Comparison of ENCODE assay signal across 17 cellular contexts in the genomic region with DNA sequence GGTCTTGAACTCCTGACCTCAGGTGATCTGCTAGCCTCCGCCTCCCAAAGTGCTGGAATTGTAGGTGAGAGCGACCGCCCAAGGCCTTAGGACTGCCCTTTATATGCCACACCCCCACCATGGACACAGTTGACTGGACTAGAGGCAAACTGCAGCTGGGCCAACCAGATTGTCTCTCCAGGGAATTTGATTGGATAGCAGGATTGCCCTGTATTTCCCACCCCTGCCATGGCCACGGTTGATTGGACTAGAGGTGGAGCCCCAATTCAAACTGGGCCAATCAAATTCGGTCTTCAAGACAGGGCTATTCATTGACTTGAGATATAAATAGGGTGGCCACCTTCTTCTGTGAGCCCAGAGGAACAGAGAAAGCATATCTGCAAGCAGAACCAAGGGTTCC. TPM values are rescaled to one million over a fixed set of nuclear protein-coding genes. Genes with fewer than 3 reads are reported as not detected.
A peak's percentile ranks its signal among the peaks of the same experiment; 100 is the strongest.
DNase-seq lines count a peak whose midpoint lies in the region; ATAC-seq, FAIRE-seq and TF ChIP-seq lines count a peak whose summit lies in the region.
"Had no signal": no experiment of that assay in that cellular context is flagged by ENCODE, and none has a peak within 500 bp of the region (broad histone marks: within the 10 kb centered on the region; RNA-seq: fewer than 3 reads in every experiment).

No MANE protein-coding gene starts in this region.

- H3K4me1 ChIP-seq in Karpas-422 (ENCODE audit: low read length): peaks cover 20% of the 10 kb centered on the region
- no peaks in the 10 kb centered on the region for H3K4me1 ChIP-seq in mesendoderm (ENCODE audit: control insufficient read depth, low read depth, low read length)
- H3K4me1 ChIP-seq: body of pancreas had no signal

- H3K9me2 ChIP-seq in Karpas-422 (replicated peaks; ENCODE audit: insufficient read depth, low read length): no peaks in the 10 kb centered on the region

- no peak overlapping the region for H2AK5ac ChIP-seq in mesendoderm (ENCODE audit: low read length)

- no peaks in the 10 kb centered on the region for H3K9me3 ChIP-seq in Karpas-422 (ENCODE audit: low read length)
- H3K9me3 ChIP-seq: body of pancreas had no signal

- H3K79me2 ChIP-seq in Karpas-422 (ENCODE audit: low read length) (no peaks in the 10 kb centered on the region), mesendoderm (ENCODE audit: control insufficient read depth, insufficient read depth, low read length) (no peaks in the 10 kb centered on the region)

- no peak overlapping the region for H4K5ac ChIP-seq in mesendoderm (ENCODE audit: low read length)

- H3K27ac ChIP-seq in Karpas-422 (ENCODE audit: low read length) (no peak overlapping the region), mesendoderm (ENCODE audit: low read depth, low read length) (no peak overlapping the region)
- H3K27ac ChIP-seq: body of pancreas had no signal

- no peak overlapping the region for H4K8ac ChIP-seq in mesendoderm (ENCODE audit: low read depth, low read length)

- H3K36me3 ChIP-seq in Karpas-422 (ENCODE audit: insufficient read depth, low read length) (no peaks in the 10 kb centered on the region), bronchial epithelial cell (ENCODE audit: control insufficient read depth, insufficient read depth, low read length) (no peaks in the 10 kb centered on the region), mesendoderm (ENCODE audit: control insufficient read depth, insufficient read depth, low read length) (no peaks in the 10 kb centered on the region)

- no peak overlapping the region for H3K4ac ChIP-seq in mesendoderm (ENCODE audit: low read depth, low read length)

- in situ Hi-C loops in Caki2 (cut with HindIII; ENCODE audit: low pct_unique_long_range_greater_than_20kb, low sequenced_read_pairs): no loop called here

- H2BK5ac ChIP-seq in mesendoderm (ENCODE audit: low read length): no peak overlapping the region

- H3K4me2 ChIP-seq in Karpas-422 (ENCODE audit: low read depth, low read length, poor library complexity, severe bottlenecking) (no peak overlapping the region), mesendoderm (ENCODE audit: low read length) (no peak overlapping the region)

- DNase-seq in Caki2 (ENCODE audit: low read depth) (peak; percentile 59), Karpas-422 (peak; percentile 64), bronchial epithelial cell (ENCODE audit: low read depth) (peak; percentile 8), mesendoderm (peak; percentile 48), DMS53 treated with DMSO at 0.1 percent for 48 hours (lab: John Stamatoyannopoulos, UW; ENCODE audit: unreplicated experiment) (no peak)
- no peak for DNase-seq in stimulated activated CD8-positive, alpha-beta memory T cell treated with anti-CD3 and anti-CD28 coated beads, Interleukin-4, amount 100 ng/mL, for 48 hours
- DNase-seq: body of pancreas; CD4-positive, alpha-beta T cell; effector memory CD8-positive, alpha-beta T cell; naive B cell; NCI-H1105 treated with DMSO at 0.1 percent for 48 hours; NCI-H446 treated with DMSO at 0.1 percent for 48 hours; stimulated activated naive CD8-positive, alpha-beta T cell treated with anti-CD3 and anti-CD28 coated beads, Interleukin-15, Interleukin-2, amounts not matched to agents 100 U/mL and 50 U/mL, for 24 hours; T-helper 17 cell had no signal

- H3K4me3 ChIP-seq in Karpas-422 (ENCODE audit: low read length) (no peak overlapping the region), bronchial epithelial cell (ENCODE audit: low read depth, low read length) (no peak overlapping the region), mesendoderm (ENCODE audit: low read length) (no peak overlapping the region)
- H3K4me3 ChIP-seq: body of pancreas had no signal

- no peak overlapping the region for H3K18ac ChIP-seq in mesendoderm (ENCODE audit: low read length)

- H2AFZ ChIP-seq in Karpas-422 (ENCODE audit: low read length): no peak overlapping the region

- FAIRE-seq in bronchial epithelial cell (lab: Jason Lieb, UNC): no peak
- FAIRE-seq: H1, RCC 7860 had no signal

- H3K56ac ChIP-seq in mesendoderm (ENCODE audit: low read length): no peak overlapping the region

- no peak overlapping the region for H2BK120ac ChIP-seq in mesendoderm (ENCODE audit: low read depth, low read length)

- TF ChIP-seq CTCF in bronchial epithelial cell (IDR thresholded peaks at IDR 0.05; ENCODE audit: insufficient read depth, low read length, severe bottlenecking): no peak

- H3K27me3 ChIP-seq in Karpas-422 (ENCODE audit: low read length): no peaks in the 10 kb centered on the region
- no peaks in the 10 kb centered on the region for H3K27me3 ChIP-seq in bronchial epithelial cell (ENCODE audit: control insufficient read depth, insufficient read depth, low read length)
- no peaks in the 10 kb centered on the region for H3K27me3 ChIP-seq in mesendoderm (ENCODE audit: insufficient read depth, low read length, poor library complexity)
- H3K27me3 ChIP-seq: body of pancreas had no signal

- WGBS in mesendoderm (ENCODE audit: extremely low coverage, insufficient coverage, low lambda C conversion rate): no CpG with 5 or more reads among the region's 5 CpGs

- H2BK15ac ChIP-seq in mesendoderm (replicated peaks; ENCODE audit: low read depth): no peak overlapping the region

- ATAC-seq in HG02642 (IDR thresholded peaks at IDR 0.05; ENCODE audit: poor library complexity, unreplicated experiment): no peak
- ATAC-seq: body of pancreas; effector memory CD8-positive, alpha-beta T cell; stimulated activated naive CD8-positive, alpha-beta T cell treated with anti-CD3 and anti-CD28 coated beads, Interleukin-15, Interleukin-2, amounts not matched to agents 100 U/mL and 50 U/mL, for 24 hours; T-helper 17 cell had no signal

- H3K23ac ChIP-seq in mesendoderm (ENCODE audit: low read length): no peak overlapping the region

- H3K9ac ChIP-seq in Karpas-422 (ENCODE audit: low read length): no peak overlapping the region
- H3K9ac ChIP-seq in mesendoderm (ENCODE audit: low read length): no peak overlapping the region

- no peaks in the 10 kb centered on the region for H4K20me1 ChIP-seq in Karpas-422 (ENCODE audit: insufficient read depth, low read depth, low read length)

- H3K79me1 ChIP-seq in mesendoderm (ENCODE audit: low read length): no peaks in the 10 kb centered on the region

RNA-seq across cellular contexts. Expression of gene CLPX, which starts 6.9 kb away (rescaled TPM):
- total RNA-seq in Caki2 (2014; rRNA removed; shearing (Covaris generic); ENCODE audit: low replicate concordance): 21.2 and 22.8 TPM in 2 replicates
- total RNA-seq in Karpas-422 (2014; rRNA removed; shearing (Covaris generic); ENCODE audit: low replicate concordance): 26.2 and 34.3 TPM in 2 replicates
- 45.3 and 67.5 TPM in 2 replicates for total RNA-seq in bronchial epithelial cell
- 20.4 TPM for polyA plus RNA-seq in mesendoderm (2013, experiment 1 of 2)
- 21.9 TPM for polyA plus RNA-seq in mesendoderm (2013, experiment 2 of 2)

RNA-seq across cellular contexts. Expression of gene CILP, which starts 19.3 kb away (rescaled TPM):
- not detected in 2 replicates for total RNA-seq in Caki2 (2014; rRNA removed; shearing (Covaris generic); ENCODE audit: low replicate concordance)
- 0.04 TPM in 1 of 2 replicates, not detected in the other for total RNA-seq in Karpas-422 (2014; rRNA removed; shearing (Covaris generic); ENCODE audit: low replicate concordance)
- total RNA-seq in bronchial epithelial cell: under 0.01 TPM in 2 replicates
- polyA plus RNA-seq in mesendoderm (2013, experiment 1 of 2): not detected
- not detected for polyA plus RNA-seq in mesendoderm (2013, experiment 2 of 2)
- total RNA-seq: H1 had no signal

RNA-seq across cellular contexts. Expression of gene PDCD7, which starts 58.4 kb away (rescaled TPM):
- total RNA-seq in Caki2 (2014; rRNA removed; shearing (Covaris generic); ENCODE audit: low replicate concordance): 28.6 and 30.4 TPM in 2 replicates
- total RNA-seq in Karpas-422 (2014; rRNA removed; shearing (Covaris generic); ENCODE audit: low replicate concordance): 20.5 and 23.4 TPM in 2 replicates
- total RNA-seq in bronchial epithelial cell: 10.0 and 10.3 TPM in 2 replicates
- polyA plus RNA-seq in mesendoderm (2013, experiment 1 of 2): 15.8 TPM
- 16.1 TPM for polyA plus RNA-seq in mesendoderm (2013, experiment 2 of 2)

Comparison
In these comparisons a context has a peak if more than half of its experiments do, and no peak if none do; other contexts are left out.
1. DNase-seq: peak in Caki2 (single experiment), Karpas-422 (single experiment), bronchial epithelial cell (single experiment) and mesendoderm (single experiment); none in stimulated activated CD8-positive, alpha-beta memory T cell treated with anti-CD3 and anti-CD28 coated beads, Interleukin-4, amount 100 ng/mL, for 48 hours (single experiment) and DMS53 treated with DMSO at 0.1 percent for 48 hours (single experiment).